ENCODE assay signal across 3 cellular contexts in genomic region chrX:103407776-103408175, GRCh38.
"Had no signal": no experiment of that assay in that cellular context is flagged by ENCODE, and none has a peak within 500 bp of the region (broad histone marks: within the 10 kb centered on the region; RNA-seq: fewer than 3 reads in every experiment).

No MANE protein-coding gene starts in this region.

- ATAC-seq: GM12878 had no signal

- DNase-seq: GDM1, GF-D8 had no signal
